8 cellular contexts compared by ENCODE assay signal in genomic region chr2:222318026-222318711, GRCh38. TPM values are rescaled to one million over a fixed set of nuclear protein-coding genes. Genes with fewer than 3 reads are reported as not detected.
DNase-seq lines count a peak whose midpoint lies in the region; ATAC-seq and TF ChIP-seq lines count a peak whose summit lies in the region.

No MANE protein-coding gene starts in this region.

- H3K9me3 Mint-ChIP-seq in T-helper 1 cell treated with Interleukin-12 subunit alpha and Interleukin-12 subunit beta and Interleukin-4 antibody, amounts not matched to agents 30 μg/mL and 1 μg/mL, for 36 hours, result no peaks in the 10 kb centered on the region
- H3K9me3 Mint-ChIP-seq in endodermal cell, result no peaks in the 10 kb centered on the region

- peak; percentile 66 for TF ChIP-seq CTCF in endodermal cell (conservative IDR thresholded peaks at IDR 0.05)
- TF ChIP-seq CTCF in testis (IDR thresholded peaks at IDR 0.05), result peak; percentile 33 to 46 (median 39)

- H3K27me3 Mint-ChIP-seq in T-helper 1 cell treated with Interleukin-12 subunit alpha and Interleukin-12 subunit beta and Interleukin-4 antibody, amounts not matched to agents 30 μg/mL and 1 μg/mL, for 36 hours (ENCODE audit: low read depth), result peaks cover 76% of the 10 kb centered on the region
- peaks cover 89% of the 10 kb centered on the region for H3K27me3 Mint-ChIP-seq in endodermal cell (ENCODE audit: insufficient read depth)

- no peaks in the 10 kb centered on the region for H3K36me3 ChIP-seq in endodermal cell (ENCODE audit: control insufficient read depth, insufficient read depth, low read length)
- no peaks in the 10 kb centered on the region for H3K36me3 ChIP-seq in mesodermal cell (ENCODE audit: control insufficient read depth, insufficient read depth, low read length)
- no peaks in the 10 kb centered on the region for H3K36me3 ChIP-seq in testis (ENCODE audit: low read depth, missing control alignments)

- ATAC-seq in GM18519 (IDR thresholded peaks at IDR 0.05; ENCODE audit: low FRiP score, unreplicated experiment) (peak; percentile 35), HG02885 (IDR thresholded peaks at IDR 0.05; ENCODE audit: poor library complexity, unreplicated experiment) (peak; percentile 60)

- H3K4me3 ChIP-seq in endodermal cell (ENCODE audit: low read length), result peak overlapping the region; percentile 79
- H3K4me3 ChIP-seq in mesodermal cell (ENCODE audit: extremely low read depth, insufficient read depth, low read length, poor library complexity, severe bottlenecking), result peak overlapping the region; percentile 31
- H3K4me3 ChIP-seq in testis, result peak overlapping the region; percentile 22 to 53

- no peak overlapping the region for H3K9ac ChIP-seq in endodermal cell (ENCODE audit: extremely low read depth, low read length, poor library complexity, severe bottlenecking)

- intact Hi-C loops in testis (cut with DNase I; ENCODE audit: low total_unique reads), result loop anchor here (5.0 kb wide), 2 partner anchors 249 to 294 kb away; no protein-coding TSS in a partner anchor

- H3K4me1 Mint-ChIP-seq in T-helper 1 cell treated with Interleukin-12 subunit alpha and Interleukin-12 subunit beta and Interleukin-4 antibody, amounts not matched to agents 30 μg/mL and 1 μg/mL, for 36 hours (ENCODE audit: low read depth), result peaks cover 19% of the 10 kb centered on the region
- peaks cover 3% of the 10 kb centered on the region for H3K4me1 Mint-ChIP-seq in endodermal cell

- peak overlapping the region; percentile 43 for H3K27ac Mint-ChIP-seq in T-helper 1 cell treated with Interleukin-12 subunit alpha and Interleukin-12 subunit beta and Interleukin-4 antibody, amounts not matched to agents 30 μg/mL and 1 μg/mL, for 36 hours
- no peak overlapping the region for H3K27ac Mint-ChIP-seq in endodermal cell

- whole genome bisulfite sequencing in endodermal cell (ENCODE audit: insufficient coverage in 1 of 2, insufficient read length in 1 of 2), 2 experiments, result 0% methylated on average over 25 to 41 of the region's 41 CpGs
- WGBS in mesodermal cell (ENCODE audit: insufficient coverage in 2 of 2), 2 experiments, result 0% methylated on average over 34 to 37 of the region's 41 CpGs
- WGBS in testis, 2 donors, result 0 to 1% methylated on average over 39 to 41 of the region's 41 CpGs

- H3K9me3 ChIP-seq in endodermal cell (ENCODE audit: control insufficient read depth, low read length), result no peaks in the 10 kb centered on the region
- no peaks in the 10 kb centered on the region for H3K9me3 ChIP-seq in mesodermal cell (ENCODE audit: control insufficient read depth, low read length)
- H3K9me3 ChIP-seq in testis, result no peaks in the 10 kb centered on the region

- no peaks in the 10 kb centered on the region for H3K4me1 ChIP-seq in endodermal cell (ENCODE audit: control insufficient read depth, insufficient read depth, low read length)
- no peaks in the 10 kb centered on the region for H3K4me1 ChIP-seq in mesodermal cell (ENCODE audit: control insufficient read depth, insufficient read depth, low read length, poor library complexity, severe bottlenecking)
- H3K4me1 ChIP-seq in testis, result no peaks in the 10 kb centered on the region

- TF ChIP-seq POLR2A in testis (IDR thresholded peaks at IDR 0.05), result no peak

- DNase-seq in CD1c-positive myeloid dendritic cell (ENCODE audit: extremely low spot score) (peak; percentile 49), NCI-H128 (lab: John Stamatoyannopoulos, UW; ENCODE audit: unreplicated experiment) (peak; percentile 26), endodermal cell (peak; percentile 91), testis (peak; percentile 78)

- no peaks in the 10 kb centered on the region for H3K36me3 Mint-ChIP-seq in T-helper 1 cell treated with Interleukin-12 subunit alpha and Interleukin-12 subunit beta and Interleukin-4 antibody, amounts not matched to agents 30 μg/mL and 1 μg/mL, for 36 hours (ENCODE audit: low read depth)
- no peaks in the 10 kb centered on the region for H3K36me3 Mint-ChIP-seq in endodermal cell (ENCODE audit: low read depth)

- H3K27ac ChIP-seq in endodermal cell (ENCODE audit: low read depth, low read length) (no peak overlapping the region), mesodermal cell (ENCODE audit: low read depth, low read length, severe bottlenecking) (no peak overlapping the region), testis (no peak overlapping the region)

- peak overlapping the region; percentile 83 for H3K4me3 Mint-ChIP-seq in T-helper 1 cell treated with Interleukin-12 subunit alpha and Interleukin-12 subunit beta and Interleukin-4 antibody, amounts not matched to agents 30 μg/mL and 1 μg/mL, for 36 hours
- H3K4me3 Mint-ChIP-seq in endodermal cell, result peak overlapping the region; percentile 53

- H3K27me3 ChIP-seq in endodermal cell (ENCODE audit: control insufficient read depth, insufficient read depth, low read length, poor library complexity, severe bottlenecking) (peaks cover 91% of the 10 kb centered on the region), testis (no peaks in the 10 kb centered on the region)

RNA-seq across cellular contexts. Expression of gene PAX3, which starts 19.4 kb away (rescaled TPM):
- total RNA-seq in endodermal cell, result not detected
- 89.3 TPM for polyA plus RNA-seq in endodermal cell (2013, experiment 1 of 2)
- polyA plus RNA-seq in endodermal cell (2013, experiment 2 of 2), result 69.3 TPM
- polyA plus RNA-seq in mesodermal cell (2013, experiment 1 of 2), result 13.7 TPM
- 10.5 TPM for polyA plus RNA-seq in mesodermal cell (2013, experiment 2 of 2)
- total RNA-seq in testis, result 1 to 10 TPM; 4.8 to 4.9 TPM
- polyA plus RNA-seq in testis (ENCODE audit: insufficient read depth, low read depth, low replicate concordance), result 6.0 TPM

Comparison
In these comparisons a context has a peak if more than half of its experiments do, and no peak if none do; other contexts are left out.
1. DNase-seq: peak in every context shown above with its lines; median percentile 91 in endodermal cell; 78 in testis; 49 in CD1c-positive myeloid dendritic cell; 26 in NCI-H128.
2. RNA of gene PAX3, which starts 19.4 kb away (total RNA-seq): 4.8 to 4.9 TPM in testis; not detected in endodermal cell; every median in the first group is over 4 times any median in the second.
3. Peak in every context shown above with its lines, with median percentiles within 50 percentile points of each other: H3K4me3 ChIP-seq.